In the genomic region with DNA sequence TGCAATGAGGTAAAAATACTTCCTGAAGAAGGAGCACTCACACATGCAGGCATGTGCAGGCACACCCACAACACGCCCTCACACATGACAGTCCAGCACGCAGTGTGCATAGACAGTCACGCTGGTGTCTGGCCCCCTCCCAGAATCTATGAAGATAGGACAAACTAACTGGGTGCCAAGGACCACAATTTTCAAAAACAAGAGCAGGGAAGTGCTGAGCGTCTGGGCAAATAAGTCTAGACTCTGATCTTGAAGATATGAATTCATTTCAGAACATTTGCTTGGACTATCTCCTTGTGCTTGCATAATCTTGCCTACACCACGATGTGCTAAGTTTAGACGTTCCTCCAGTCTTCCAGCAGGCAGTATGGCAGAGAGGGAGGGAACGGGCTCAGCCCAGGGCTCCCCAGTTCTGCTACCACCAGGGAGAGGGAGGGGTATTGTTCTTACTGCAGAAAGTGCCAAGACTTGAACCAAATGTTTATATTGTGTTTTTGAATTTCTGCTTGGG, we compare ENCODE assay signal across 12 cellular contexts.
DNase-seq lines count a peak whose midpoint lies in the region; ATAC-seq, FAIRE-seq and TF ChIP-seq lines count a peak whose summit lies in the region.
"Had no signal": no experiment of that assay in that cellular context is flagged by ENCODE, and none has a peak within 500 bp of the region (broad histone marks: within the 10 kb centered on the region; RNA-seq: fewer than 3 reads in every experiment).

No MANE protein-coding gene starts in this region.

- no peak for DNase-seq in A549 (ENCODE audit: low read depth in 1 of 2, low spot score in 1 of 2)
- DNase-seq in T-helper 9 cell: peak; percentile 22
- DNase-seq in fibroblast of villous mesenchyme (ENCODE audit: low read depth): peak; percentile 73
- peak in 7 of 10 donors; percentile 28 to 91 (median 53) for DNase-seq in posterior cingulate gyrus
- DNase-seq in KBM-7: no peak
- no peak for DNase-seq in Ammon's horn (ENCODE audit: low spot score)
- no peak for DNase-seq in activated effector memory CD4-positive, alpha-beta T cell treated with Interleukin-2 at 50 U/mL for 16 hours
- DNase-seq: activated CD4-positive, alpha-beta T cell treated with anti-CD3 and anti-CD28 coated beads for 48 hours; activated naive CD8-positive, alpha-beta T cell treated with anti-CD3 and anti-CD28 coated beads, Interleukin-2, amount 50 U/mL, for 24 hours; NCI-H2081; stimulated activated naive CD8-positive, alpha-beta T cell treated with anti-CD3 and anti-CD28 coated beads, Interleukin-15, amount 100 ng/mL, for 72 hours had no signal

- WGBS in A549 (ENCODE audit: missing lambda C conversion rate): 52% methylated on average over 7 of the region's 7 CpGs

- in situ Hi-C loops in KBM-7 (cut with MboI; ENCODE audit: low pct_unique_long_range_greater_than_20kb, low sequenced_read_pairs): no loop called here

- H3K4me1 ChIP-seq in A549: peaks cover 31% of the 10 kb centered on the region

- no peak for TF ChIP-seq CTCF in A549 (IDR thresholded peaks at IDR 0.05)
- TF ChIP-seq CTCF in fibroblast of villous mesenchyme (IDR thresholded peaks at IDR 0.05; ENCODE audit: insufficient read depth, low read depth, low read length): no peak

- CTCF ChIA-PET in A549 (lab: Yijun Ruan, JAX): no interaction called here

- no peak for TF ChIP-seq POLR2A in A549 (IDR thresholded peaks at IDR 0.05; ENCODE audit: low read length)

- H3K27ac ChIP-seq in A549: peak overlapping the region; percentile 16 to 45; a peak in 2 of 6 replicates

- H3K9me3 ChIP-seq in A549: no peaks in the 10 kb centered on the region

- intact Hi-C loops in posterior cingulate gyrus (cut with DNase I): no loop called here

- no peak for FAIRE-seq in A549 (lab: Jason Lieb, UNC)

- H3K4me3 ChIP-seq in A549: no peak overlapping the region
- no peak overlapping the region for H3K4me3 ChIP-seq in fibroblast of villous mesenchyme (ENCODE audit: low read depth, low read length)

- TF ChIP-seq RAD21 in A549 (conservative IDR thresholded peaks at IDR 0.05 in 1 of 2, IDR thresholded peaks at IDR 0.05 in 1 of 2): no peak

- POLR2A ChIA-PET in A549 (lab: Yijun Ruan, JAX): no interaction called here

- peak in 1 of 2 experiments; percentile 40; a peak in 2 of 6 replicates for ATAC-seq in A549
- ATAC-seq in GM18498 (IDR thresholded peaks at IDR 0.05; ENCODE audit: unreplicated experiment): no peak
- ATAC-seq: activated naive CD8-positive, alpha-beta T cell treated with anti-CD3 and anti-CD28 coated beads, Interleukin-2, amount 50 U/mL, for 24 hours; stimulated activated naive CD8-positive, alpha-beta T cell treated with anti-CD3 and anti-CD28 coated beads, Interleukin-15, amount 100 ng/mL, for 72 hours had no signal

- H3K4me2 ChIP-seq in A549: peak overlapping the region; percentile 24; the same call in 1 of the 3 replicates

- no peak for TF ChIP-seq EP300 in A549 (IDR thresholded peaks at IDR 0.05)

TF ChIP-seq in A549, 52 proteins besides CTCF, POLR2A, EP300 and RAD21:
- TF ChIP-seq SREBF2 (IDR thresholded peaks at IDR 0.05): no peak
- no peak for TF ChIP-seq HEYL (CRISPR knock-in tag; IDR thresholded peaks at IDR 0.05)
- no peak for TF ChIP-seq RFX5 (IDR thresholded peaks at IDR 0.05)
- no peak for TF ChIP-seq HOXB5 (CRISPR knock-in tag; IDR thresholded peaks at IDR 0.05)
- no peak for TF ChIP-seq JUNB (IDR thresholded peaks at IDR 0.05)
- TF ChIP-seq HOXB13 (CRISPR knock-in tag; IDR thresholded peaks at IDR 0.05; ENCODE audit: low read depth): no peak
- TF ChIP-seq, protein P1, sequence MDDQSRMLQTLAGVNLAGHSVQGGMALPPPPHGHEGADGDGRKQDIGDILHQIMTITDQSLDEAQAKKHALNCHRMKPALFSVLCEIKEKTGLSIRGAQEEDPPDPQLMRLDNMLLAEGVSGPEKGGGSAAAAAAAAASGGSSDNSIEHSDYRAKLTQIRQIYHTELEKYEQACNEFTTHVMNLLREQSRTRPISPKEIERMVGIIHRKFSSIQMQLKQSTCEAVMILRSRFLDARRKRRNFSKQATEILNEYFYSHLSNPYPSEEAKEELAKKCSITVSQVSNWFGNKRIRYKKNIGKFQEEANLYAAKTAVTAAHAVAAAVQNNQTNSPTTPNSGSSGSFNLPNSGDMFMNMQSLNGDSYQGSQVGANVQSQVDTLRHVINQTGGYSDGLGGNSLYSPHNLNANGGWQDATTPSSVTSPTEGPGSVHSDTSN (IDR thresholded peaks at IDR 0.05): no peak
- TF ChIP-seq FOSB (CRISPR knock-in tag; IDR thresholded peaks at IDR 0.05): no peak
- no peak for TF ChIP-seq POLR2AphosphoS2 (conservative IDR thresholded peaks at IDR 0.05; ENCODE audit: low read length)
- TF ChIP-seq, protein P2, sequence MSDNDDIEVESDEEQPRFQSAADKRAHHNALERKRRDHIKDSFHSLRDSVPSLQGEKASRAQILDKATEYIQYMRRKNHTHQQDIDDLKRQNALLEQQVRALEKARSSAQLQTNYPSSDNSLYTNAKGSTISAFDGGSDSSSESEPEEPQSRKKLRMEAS (IDR thresholded peaks at IDR 0.05): no peak
- TF ChIP-seq, protein P3, sequence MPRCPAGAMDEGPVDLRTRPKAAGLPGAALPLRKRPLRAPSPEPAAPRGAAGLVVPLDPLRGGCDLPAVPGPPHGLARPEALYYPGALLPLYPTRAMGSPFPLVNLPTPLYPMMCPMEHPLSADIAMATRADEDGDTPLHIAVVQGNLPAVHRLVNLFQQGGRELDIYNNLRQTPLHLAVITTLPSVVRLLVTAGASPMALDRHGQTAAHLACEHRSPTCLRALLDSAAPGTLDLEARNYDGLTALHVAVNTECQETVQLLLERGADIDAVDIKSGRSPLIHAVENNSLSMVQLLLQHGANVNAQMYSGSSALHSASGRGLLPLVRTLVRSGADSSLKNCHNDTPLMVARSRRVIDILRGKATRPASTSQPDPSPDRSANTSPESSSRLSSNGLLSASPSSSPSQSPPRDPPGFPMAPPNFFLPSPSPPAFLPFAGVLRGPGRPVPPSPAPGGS (IDR thresholded peaks at IDR 0.05): no peak
- TF ChIP-seq CEBPB (IDR thresholded peaks at IDR 0.05): no peak
- TF ChIP-seq, protein P4, sequence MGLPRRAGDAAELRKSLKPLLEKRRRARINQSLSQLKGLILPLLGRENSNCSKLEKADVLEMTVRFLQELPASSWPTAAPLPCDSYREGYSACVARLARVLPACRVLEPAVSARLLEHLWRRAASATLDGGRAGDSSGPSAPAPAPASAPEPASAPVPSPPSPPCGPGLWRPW (IDR thresholded peaks at IDR 0.05): no peak
- no peak for TF ChIP-seq RNF2 (IDR thresholded peaks at IDR 0.05; ENCODE audit: borderline replicate concordance, low read depth)
- no peak for TF ChIP-seq MYC (IDR thresholded peaks at IDR 0.05; ENCODE audit: borderline replicate concordance, low read length)
- no peak for TF ChIP-seq ZSCAN20 (CRISPR knock-in tag; IDR thresholded peaks at IDR 0.05)
- no peak for TF ChIP-seq ZNF302 (CRISPR knock-in tag; IDR thresholded peaks at IDR 0.05)

Comparison
In these comparisons a context has a peak if more than half of its experiments do, and no peak if none do; other contexts are left out.
1. DNase-seq: peak in T-helper 9 cell (single experiment), fibroblast of villous mesenchyme (single experiment) and posterior cingulate gyrus (7 of 10); none in A549 (0 of 2), KBM-7 (single experiment), Ammon's horn (single experiment) and activated effector memory CD4-positive, alpha-beta T cell treated with Interleukin-2 at 50 U/mL for 16 hours (single experiment).